Comparison of ENCODE assay signal across 2 cellular contexts in genomic region chr1:151715726-151716404, GRCh38.
TF ChIP-seq lines count a peak whose summit lies in the region.

No MANE protein-coding gene starts in this region.

TF ChIP-seq in HEK293, 187 proteins besides CTCF, POLR2A, EP300 and RAD21 (continues in another document):
- peak; percentile 16; the same call in 1 of the 2 replicates for TF ChIP-seq PRDM10 (tag by site-specific recombination; IDR thresholded peaks at IDR 0.05)
- no peak for TF ChIP-seq ZNF146 (tag by site-specific recombination; IDR thresholded peaks at IDR 0.05)
- peak; percentile 95 for TF ChIP-seq ZBTB48 (tag by site-specific recombination; IDR thresholded peaks at IDR 0.05)
- 0 out of 2 replicates have a peak, but pooled peaks have one; percentile 27 for TF ChIP-seq ZBTB10 (tag by site-specific recombination; IDR thresholded peaks at IDR 0.05)
- TF ChIP-seq RBAK (tag by site-specific recombination; IDR thresholded peaks at IDR 0.05): no peak
- TF ChIP-seq HOXC10 (CRISPR knock-in tag; IDR thresholded peaks at IDR 0.05): no peak
- no peak for TF ChIP-seq ZNF404 (tag by site-specific recombination; IDR thresholded peaks at IDR 0.05)
- no peak for TF ChIP-seq ZNF473 (tag by site-specific recombination; IDR thresholded peaks at IDR 0.05)
- TF ChIP-seq ZBTB8A (tag by site-specific recombination; IDR thresholded peaks at IDR 0.05): no peak
- TF ChIP-seq ZNF366 (tag by site-specific recombination; conservative IDR thresholded peaks at IDR 0.05): no peak
- TF ChIP-seq GLIS1 (tag by site-specific recombination; IDR thresholded peaks at IDR 0.05): peak; percentile 79
- TF ChIP-seq ZIC2 (tag by site-specific recombination; IDR thresholded peaks at IDR 0.05): peak; percentile 99
- TF ChIP-seq ZFP69B (tag by site-specific recombination; IDR thresholded peaks at IDR 0.05): 0 out of 2 replicates have a peak, but pooled peaks have one; percentile 57
- TF ChIP-seq ZNF692 (tag by site-specific recombination; IDR thresholded peaks at IDR 0.05): peak; percentile 69
- TF ChIP-seq ZNF600 (tag by site-specific recombination; IDR thresholded peaks at IDR 0.05): no peak
- TF ChIP-seq EGR2 (tag by site-specific recombination; IDR thresholded peaks at IDR 0.05; ENCODE audit: low read depth): peak; percentile 39; the same call in 1 of the 2 replicates
- no peak for TF ChIP-seq ZSCAN23 (tag by site-specific recombination; IDR thresholded peaks at IDR 0.05)
- TF ChIP-seq ZNF561 (tag by site-specific recombination; IDR thresholded peaks at IDR 0.05; ENCODE audit: borderline replicate concordance): no peak
- TF ChIP-seq, protein P1, sequence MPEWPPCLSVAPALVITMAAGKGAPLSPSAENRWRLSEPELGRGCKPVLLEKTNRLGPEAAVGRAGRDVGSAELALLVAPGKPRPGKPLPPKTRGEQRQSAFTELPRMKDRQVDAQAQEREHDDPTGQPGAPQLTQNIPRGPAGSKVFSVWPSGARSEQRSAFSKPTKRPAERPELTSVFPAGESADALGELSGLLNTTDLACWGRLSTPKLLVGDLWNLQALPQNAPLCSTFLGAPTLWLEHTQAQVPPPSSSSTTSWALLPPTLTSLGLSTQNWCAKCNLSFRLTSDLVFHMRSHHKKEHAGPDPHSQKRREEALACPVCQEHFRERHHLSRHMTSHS (tag by site-specific recombination; IDR thresholded peaks at IDR 0.05): 0 out of 2 replicates have a peak, but pooled peaks have one; percentile 42
- 0 out of 2 replicates have a peak, but pooled peaks have one; percentile 15 for TF ChIP-seq SP7 (tag by site-specific recombination; IDR thresholded peaks at IDR 0.05)
- TF ChIP-seq WT1 (tag by site-specific recombination; IDR thresholded peaks at IDR 0.05): 0 out of 2 replicates have a peak, but pooled peaks have one; percentile 49

TF ChIP-seq in K562, 482 proteins besides CTCF, POLR2A, EP300 and RAD21:
- TF ChIP-seq ATF7 (IDR thresholded peaks at IDR 0.05): 0 out of 2 replicates have a peak, but pooled peaks have one; percentile 0
- no peak for TF ChIP-seq TFAM (CRISPR knock-in tag; conservative IDR thresholded peaks at IDR 0.05)
- TF ChIP-seq MGA (IDR thresholded peaks at IDR 0.05): no peak
- TF ChIP-seq NFIC (IDR thresholded peaks at IDR 0.05): peak; percentile 58
- TF ChIP-seq HLTF (IDR thresholded peaks at IDR 0.05): no peak
- TF ChIP-seq SIRT6 (IDR thresholded peaks at IDR 0.05; ENCODE audit: low read depth, low read length): no peak
